In genomic region chr22:39353346-39353745, GRCh38 we compare ENCODE assay signal across 25 cellular contexts. TPM values are rescaled to one million over a fixed set of nuclear protein-coding genes. Genes with fewer than 3 reads are reported as not detected.
DNase-seq lines count a peak whose midpoint lies in the region; ATAC-seq, FAIRE-seq and TF ChIP-seq lines count a peak whose summit lies in the region.
"Had no signal": no experiment of that assay in that cellular context is flagged by ENCODE, and none has a peak within 500 bp of the region (broad histone marks: within the 10 kb centered on the region; RNA-seq: fewer than 3 reads in every experiment).

No MANE protein-coding gene starts in this region.

- no peak for TF ChIP-seq CTCF in WTC11 (IDR thresholded peaks at IDR 0.05)
- no peak for TF ChIP-seq CTCF in fibroblast of mammary gland (conservative IDR thresholded peaks at IDR 0.05; ENCODE audit: control insufficient read depth, insufficient read depth, low read depth, low read length)

- H3K27me3 Mint-ChIP-seq in WTC11 (ENCODE audit: low read depth) = peaks cover 4% of the 10 kb centered on the region

- DNase-seq in GM12891 (ENCODE audit: insufficient read length, low spot score) = no peak
- DNase-seq in WTC11 (ENCODE audit: low spot score) = no peak
- peak; percentile 14 for DNase-seq in fibroblast of mammary gland (ENCODE audit: low read depth)
- no peak for DNase-seq in stimulated activated effector memory CD8-positive, alpha-beta T cell treated with anti-CD3 and anti-CD28 coated beads, Interleukin-12 subunit alpha, Interleukin-12 subunit beta, amount 100 ng/mL, for 72 hours (ENCODE audit: low spot score in 2 of 2)
- no peak for DNase-seq in SHP77 treated with DMSO at 0.1 percent for 48 hours (lab: John Stamatoyannopoulos, UW)
- no peak for DNase-seq in glomerular visceral epithelial cell (ENCODE audit: extremely low spot score)
- no peak for DNase-seq in CD1c-positive myeloid dendritic cell (ENCODE audit: extremely low spot score)
- DNase-seq: activated CD4-positive, CD25-positive, alpha-beta regulatory T cell treated with anti-CD3 and anti-CD28 coated beads, Interleukin-2, amount 50 U/mL, for 72 hours; activated effector memory CD4-positive, alpha-beta T cell treated with anti-CD3 and anti-CD28 coated beads, Interleukin-2, amount 50 U/mL, for 16 hours; BE2C; left ventricle myocardium inferior; mucosa of descending colon; NCI-H1694 treated with DMSO at 0.1 percent for 48 hours; NCI-H2227 treated with DMSO at 0.1 percent for 48 hours; NCI-H82; occipital lobe; PC-3; SK-N-SH; stimulated activated CD4-positive, alpha-beta T cell treated with anti-CD3 and anti-CD28 coated beads, Interleukin-1b, Interleukin-23, amount 100 ng/mL, for 48 hours; stomach; T-helper 9 cell; uterus had no signal

- H3K4me1 Mint-ChIP-seq in WTC11 = peaks cover 29% of the 10 kb centered on the region
- peaks cover 12% of the 10 kb centered on the region for H3K4me1 Mint-ChIP-seq in stimulated activated effector memory CD8-positive, alpha-beta T cell treated with anti-CD3 and anti-CD28 coated beads, Interleukin-12 subunit alpha, Interleukin-12 subunit beta, amount 100 ng/mL, for 72 hours

- CTCF ChIA-PET in WTC11 (lab: Charles Lee) = interaction anchor here (0.9 to 4.1 kb wide), 5 partner anchors 10 to 143 kb away, joined by 3 to 20 read pairs (median 3); no protein-coding TSS in a partner anchor

- H3K9me3 Mint-ChIP-seq in WTC11 = no peaks in the 10 kb centered on the region
- H3K9me3 Mint-ChIP-seq in stimulated activated effector memory CD8-positive, alpha-beta T cell treated with anti-CD3 and anti-CD28 coated beads, Interleukin-12 subunit alpha, Interleukin-12 subunit beta, amount 100 ng/mL, for 72 hours = no peaks in the 10 kb centered on the region

- no peak overlapping the region for H3K4me3 Mint-ChIP-seq in WTC11
- no peak overlapping the region for H3K4me3 Mint-ChIP-seq in stimulated activated effector memory CD8-positive, alpha-beta T cell treated with anti-CD3 and anti-CD28 coated beads, Interleukin-12 subunit alpha, Interleukin-12 subunit beta, amount 100 ng/mL, for 72 hours

- TF ChIP-seq POLR2A in GM12891 (IDR thresholded peaks at IDR 0.05; ENCODE audit: low read depth, low read length) = no peak

- H3K27ac Mint-ChIP-seq in WTC11 = peak overlapping the region; percentile 21; the same call in 1 of the 2 replicates
- H3K27ac Mint-ChIP-seq in stimulated activated effector memory CD8-positive, alpha-beta T cell treated with anti-CD3 and anti-CD28 coated beads, Interleukin-12 subunit alpha, Interleukin-12 subunit beta, amount 100 ng/mL, for 72 hours = no peak overlapping the region

- peak; percentile 57 for FAIRE-seq in GM12891 (lab: Jason Lieb, UNC)
- FAIRE-seq: endothelial cell of umbilical vein, frontal cortex had no signal

- H3K4me3 ChIP-seq in fibroblast of mammary gland (ENCODE audit: control insufficient read depth, low read depth, low read length) = no peak overlapping the region
- H3K4me3 ChIP-seq: left ventricle myocardium inferior, mucosa of descending colon, stomach, uterus had no signal

- POLR2A ChIA-PET in WTC11 (lab: Charles Lee) = no interaction called here

- no peak for ATAC-seq in WTC11
- peak; percentile 42 for ATAC-seq in stimulated activated effector memory CD8-positive, alpha-beta T cell treated with anti-CD3 and anti-CD28 coated beads, Interleukin-12 subunit alpha, Interleukin-12 subunit beta, amount 100 ng/mL, for 72 hours
- ATAC-seq: mucosa of descending colon, PC-3, right cardiac atrium had no signal

- H3K36me3 Mint-ChIP-seq in WTC11 = peaks cover 2% of the 10 kb centered on the region
- peaks cover 6% of the 10 kb centered on the region for H3K36me3 Mint-ChIP-seq in stimulated activated effector memory CD8-positive, alpha-beta T cell treated with anti-CD3 and anti-CD28 coated beads, Interleukin-12 subunit alpha, Interleukin-12 subunit beta, amount 100 ng/mL, for 72 hours

TF ChIP-seq in GM12891, 5 proteins besides CTCF, POLR2A, EP300 and RAD21:
- TF ChIP-seq POLR2AphosphoS5 (IDR thresholded peaks at IDR 0.05; ENCODE audit: low read depth, low read length) = no peak

TF ChIP-seq in WTC11, 78 proteins besides CTCF, POLR2A, EP300 and RAD21:
- TF ChIP-seq ZNF121 (CRISPR knock-in tag; IDR thresholded peaks at IDR 0.05) = peak; percentile 88
- TF ChIP-seq TP53 (CRISPR knock-in tag; IDR thresholded peaks at IDR 0.05) = no peak
TF ChIP-seq in WTC11: peak in this region for 1.

RNA-seq across cellular contexts. Expression of gene SYNGR1, which starts 3.6 kb away (rescaled TPM):
- polyA plus RNA-seq in GM12891 (2012; ENCODE audit: low read depth, missing spikeins) = 4.9 TPM
- total RNA-seq in WTC11 (2021) = 26.5 to 35.3 TPM (median 28.7 TPM) in 3 replicates

RNA-seq across cellular contexts. Expression of gene RPL3, which starts 33.9 kb away (rescaled TPM):
- 5,515 TPM for polyA plus RNA-seq in GM12891 (2012; ENCODE audit: low read depth, missing spikeins)
- total RNA-seq in WTC11 (2021) = 3,009 to 3,279 TPM (median 3,249 TPM) in 3 replicates

RNA-seq across cellular contexts. Expression of gene TAB1, which starts 46.2 kb away (rescaled TPM):
- 8.7 TPM for polyA plus RNA-seq in GM12891 (2012; ENCODE audit: low read depth, missing spikeins)
- 36.8 to 38.3 TPM (median 38.0 TPM) in 3 replicates for total RNA-seq in WTC11 (2021)
